In the genomic region with DNA sequence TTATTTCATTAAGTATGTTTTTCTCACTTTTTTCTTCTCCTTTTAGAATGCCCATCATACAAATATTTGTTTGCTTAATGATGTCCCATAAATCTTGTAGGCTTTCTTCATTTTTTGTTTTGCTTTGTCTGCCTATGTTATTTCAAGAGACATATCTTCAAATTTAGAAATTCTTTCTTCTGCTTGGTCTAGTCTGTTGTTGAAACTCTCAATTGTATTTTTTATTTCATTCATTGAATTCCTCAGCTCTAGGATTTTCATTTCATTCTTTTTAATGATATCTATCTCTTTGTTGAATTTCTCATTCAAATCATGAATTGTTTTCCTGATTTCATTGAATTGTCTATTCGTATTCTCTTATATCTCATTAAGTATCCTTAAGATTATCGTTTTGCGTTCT, we compare ENCODE assay signal across 26 cellular contexts.
"Had no signal": no experiment of that assay in that cellular context is flagged by ENCODE, and none has a peak within 500 bp of the region (broad histone marks: within the 10 kb centered on the region; RNA-seq: fewer than 3 reads in every experiment).

No MANE protein-coding gene starts in this region.

- H3K27me3 ChIP-seq: neural progenitor cell, ovary, right lobe of liver, sigmoid colon, stomach, thyroid gland, tibial nerve, upper lobe of left lung, vagina had no signal

- DNase-seq: natural killer cell; occipital lobe; ovary; posterior cingulate gyrus; psoas muscle; right cardiac atrium; right lobe of liver; sigmoid colon; small intestine; stimulated activated CD4-positive, alpha-beta T cell treated with anti-CD3 and anti-CD28 coated beads, Interleukin-15, amount 100 ng/mL, for 24 hours; stimulated activated CD4-positive, alpha-beta T cell treated with anti-CD3 and anti-CD28 coated beads, Interleukin-2, amount 100 ng/mL, for 24 hours; stimulated activated CD4-positive, alpha-beta T cell treated with anti-CD3 and anti-CD28 coated beads, Interleukin-2, amount 100 ng/mL, for 48 hours; stimulated activated CD4-positive, alpha-beta T cell treated with anti-CD3 and anti-CD28 coated beads, Interleukin-4, amount 100 ng/mL, for 24 hours; stimulated activated naive B cell treated with anti-CD40 and anti-IgM and Interleukin-4, amounts not matched to agents 10 μg/mL and 1 μg/mL and 100 μg/mL, for 72 hours; stimulated activated naive CD4-positive, alpha-beta T cell treated with Interleukin-2 at 50 U/mL for 16 hours; stomach; thyroid gland; trophoblast cell; upper lobe of left lung had no signal

- H3K9me3 ChIP-seq: ovary, thyroid gland, vagina had no signal

- H3K9ac ChIP-seq: neural progenitor cell, parathyroid adenoma had no signal

- H3K27ac ChIP-seq: neural progenitor cell, ovary, parathyroid adenoma, psoas muscle, right lobe of liver, sigmoid colon, stomach, thoracic aorta, thyroid gland, tibial nerve, upper lobe of left lung, vagina had no signal

- ATAC-seq: natural killer cell; psoas muscle; right cardiac atrium; right lobe of liver; stimulated activated effector memory CD8-positive, alpha-beta T cell treated with anti-CD3 and anti-CD28 coated beads, Interleukin-12 subunit alpha, Interleukin-12 subunit beta, amount 100 ng/mL, for 72 hours; stimulated activated naive B cell treated with anti-CD40 and anti-IgM and Interleukin-4, amounts not matched to agents 10 μg/mL and 1 μg/mL and 100 μg/mL, for 72 hours had no signal

- H3K36me3 ChIP-seq: neural progenitor cell, ovary, right lobe of liver, sigmoid colon, stomach, thoracic aorta, thyroid gland, tibial nerve, upper lobe of left lung, vagina had no signal

- H3K4me3 ChIP-seq: neural progenitor cell, ovary, psoas muscle, right lobe of liver, sigmoid colon, stomach, thoracic aorta, thyroid gland, tibial nerve, upper lobe of left lung, vagina had no signal

- H2AFZ ChIP-seq: neural progenitor cell, parathyroid adenoma had no signal

- H3K4me2 ChIP-seq: neural progenitor cell had no signal

- H3K79me2 ChIP-seq: parathyroid adenoma had no signal

- FAIRE-seq: small intestine, urothelium cell line had no signal

- H3K4me1 ChIP-seq: neural progenitor cell, parathyroid adenoma, psoas muscle, right lobe of liver, sigmoid colon, stomach, thyroid gland, tibial nerve, upper lobe of left lung, vagina had no signal
